Comparison of ENCODE assay signal across 27 cellular contexts in genomic region chr2:54088719-54089118, GRCh38.
"Had no signal": no experiment of that assay in that cellular context is flagged by ENCODE, and none has a peak within 500 bp of the region (broad histone marks: within the 10 kb centered on the region; RNA-seq: fewer than 3 reads in every experiment).

No MANE protein-coding gene starts in this region.

- H3K36me3 ChIP-seq: esophagus squamous epithelium, neural progenitor cell had no signal

- H3K4me2 ChIP-seq: neural progenitor cell had no signal

- H3K27ac ChIP-seq: epithelial cell of prostate, esophagus squamous epithelium, neural progenitor cell, parathyroid adenoma, tibial nerve had no signal

- H2AFZ ChIP-seq: neural progenitor cell, parathyroid adenoma had no signal

- ATAC-seq: left colon, natural killer cell, T-helper 17 cell, WTC11 had no signal

- H3K4me1 ChIP-seq: tibial nerve had no signal

- H3K4me3 ChIP-seq: esophagus squamous epithelium, neural progenitor cell, tibial nerve had no signal

- H3K27me3 ChIP-seq: esophagus squamous epithelium, neural progenitor cell, tibial nerve had no signal

- H3K9ac ChIP-seq: neural progenitor cell, parathyroid adenoma had no signal

- FAIRE-seq: bronchial epithelial cell, endometrium, frontal cortex, kidney had no signal

- H3K79me2 ChIP-seq: parathyroid adenoma had no signal

- H3K9me3 ChIP-seq: esophagus squamous epithelium, tibial nerve had no signal

- DNase-seq: activated CD4-positive, alpha-beta memory T cell treated with anti-CD3 and anti-CD28 coated beads, Interleukin-2, amount 10 ng/mL, durations not matched to agents 7 days and 5 days; activated CD4-positive, alpha-beta T cell treated with anti-CD3 and anti-CD28 coated beads for 1 hour; activated CD4-positive, alpha-beta T cell treated with anti-CD3 and anti-CD28 coated beads, Interleukin-2, amount 10 ng/mL, durations not matched to agents 7 days and 5 days; activated CD8-positive, alpha-beta memory T cell treated with anti-CD3 and anti-CD28 coated beads, Interleukin-2, amount 50 U/mL, for 48 hours; activated gamma-delta T cell; activated naive CD4-positive, alpha-beta T cell treated with anti-CD3 and anti-CD28 coated beads, Interleukin-2, amount 50 U/mL, for 16 hours; activated T-cell treated with anti-CD3 and anti-CD28 coated beads, Interleukin-2, amount 50 U/mL, for 24 hours; amniotic stem cell; effector CD4-positive, alpha-beta T cell; esophagus squamous epithelium; glutamatergic neuron; hippocampal formation; kidney; left colon; natural killer cell; occipital lobe; stimulated activated CD4-positive, alpha-beta T cell treated with anti-CD3 and anti-CD28 coated beads, Interleukin-2, amount 100 ng/mL, for 48 hours; stimulated activated naive CD4-positive, alpha-beta T cell treated with Interleukin-2 at 50 U/mL for 16 hours; T-helper 17 cell had no signal
